19 cellular contexts compared by ENCODE assay signal in genomic region chr6:52116605-52116948, GRCh38. TPM values are rescaled to one million over a fixed set of nuclear protein-coding genes. Genes with fewer than 3 reads are reported as not detected.
DNase-seq lines count a peak whose midpoint lies in the region; ATAC-seq, FAIRE-seq and TF ChIP-seq lines count a peak whose summit lies in the region.
"Had no signal": no experiment of that assay in that cellular context is flagged by ENCODE, and none has a peak within 500 bp of the region (broad histone marks: within the 10 kb centered on the region; RNA-seq: fewer than 3 reads in every experiment).

No MANE protein-coding gene starts in this region.

- no peak for TF ChIP-seq CTCF in DND-41 (IDR thresholded peaks at IDR 0.05; ENCODE audit: borderline replicate concordance, extremely low read depth, low read length, poor library complexity, severe bottlenecking)
- TF ChIP-seq CTCF in VCaP (conservative IDR thresholded peaks at IDR 0.05) = no peak
- no peak for TF ChIP-seq CTCF in nephron (IDR thresholded peaks at IDR 0.05; ENCODE audit: unreplicated experiment in 3 of 3)
- no peak for TF ChIP-seq CTCF in mucosa of descending colon (IDR thresholded peaks at IDR 0.05)

- peak overlapping the region in 2 of 3 experiments; percentile 10 to 13 for H3K27ac Mint-ChIP-seq in nephron
- H3K27ac Mint-ChIP-seq: CD4-positive, CD25-positive, alpha-beta regulatory T cell; IgD-negative memory B cell had no signal

- H3K4me1 Mint-ChIP-seq in nephron = peaks cover 42% of the 10 kb centered on the region
- H3K4me1 Mint-ChIP-seq: CD4-positive, CD25-positive, alpha-beta regulatory T cell had no signal

- H3K36me3 ChIP-seq in DND-41 (ENCODE audit: insufficient read depth, low read length) (no peaks in the 10 kb centered on the region), mucosa of descending colon (ENCODE audit: low read depth) (no peaks in the 10 kb centered on the region)
- H3K36me3 ChIP-seq: BLaER1, HAP-1 had no signal

- no peaks in the 10 kb centered on the region for H3K27me3 ChIP-seq in DND-41 (ENCODE audit: insufficient read depth, low read length, poor library complexity)
- H3K27me3 ChIP-seq: BLaER1 had no signal

- FAIRE-seq in GM19239 (lab: Jason Lieb, UNC) = no peak
- FAIRE-seq: A549, G401.6, GM12891, H1 had no signal

- H3K4me2 ChIP-seq in DND-41 (ENCODE audit: insufficient read depth, low read length) = no peak overlapping the region
- H3K4me2 ChIP-seq: A549, BLaER1 had no signal

- no peaks in the 10 kb centered on the region for H3K36me3 Mint-ChIP-seq in nephron (ENCODE audit: low read depth)
- H3K36me3 Mint-ChIP-seq: CD4-positive, CD25-positive, alpha-beta regulatory T cell; IgD-negative memory B cell had no signal

- H3K9me3 Mint-ChIP-seq in nephron = peaks cover 12% of the 10 kb centered on the region

- ATAC-seq in DND-41 (ENCODE audit: insufficient read depth, low read depth) = peak; percentile 52; the same call in 2 of the 3 replicates
- ATAC-seq in mucosa of descending colon = no peak
- ATAC-seq: A549 had no signal

- DNase-seq in DND-41 (no peak), GM19239 (ENCODE audit: insufficient read length, low spot score) (no peak), mesenteric fat pad (ENCODE audit: low spot score) (no peak), mucosa of descending colon (no peak)
- DNase-seq in stimulated activated CD4-positive, alpha-beta T cell treated with anti-CD3 and anti-CD28 coated beads, Interleukin-15, amount 100 ng/mL, for 24 hours = no peak
- DNase-seq: AML-193; CD4-positive, CD25-positive, alpha-beta regulatory T cell; DMS79; EL had no signal

- H3K4me3 ChIP-seq in DND-41 (ENCODE audit: low read depth in 1 of 2, low read length in 2 of 2) (no peak overlapping the region), mucosa of descending colon (no peak overlapping the region)
- H3K4me3 ChIP-seq: A549, BLaER1, HAP-1 had no signal

- H3K27ac ChIP-seq in DND-41 (ENCODE audit: low read length) (no peak overlapping the region), VCaP (peak overlapping the region; percentile 48)
- H3K27ac ChIP-seq: A549, BLaER1 had no signal

- H3K79me2 ChIP-seq in DND-41 (ENCODE audit: insufficient read depth, low read length) = no peaks in the 10 kb centered on the region

- H2AFZ ChIP-seq in DND-41 (ENCODE audit: low read depth, low read length) = no peak overlapping the region

- intact Hi-C loops in mucosa of descending colon (cut with DNase I, micrococcal nuclease) = no loop called here

- peak overlapping the region in 1 of 3 experiments; percentile 78 for H3K4me3 Mint-ChIP-seq in nephron
- H3K4me3 Mint-ChIP-seq: CD4-positive, CD25-positive, alpha-beta regulatory T cell; IgD-negative memory B cell had no signal

- H3K27me3 Mint-ChIP-seq in nephron (ENCODE audit: low read depth) = no peaks in the 10 kb centered on the region

- peaks cover 2% of the 10 kb centered on the region for H3K9me3 ChIP-seq in DND-41 (ENCODE audit: insufficient read depth, low read length, severe bottlenecking)
- H3K9me3 ChIP-seq in mucosa of descending colon = peaks cover 10% of the 10 kb centered on the region
- H3K9me3 ChIP-seq: A549, HAP-1 had no signal

- H3K9ac ChIP-seq in DND-41 (ENCODE audit: low read depth, low read length) = no peak overlapping the region
- H3K9ac ChIP-seq: BLaER1 had no signal

- no peaks in the 10 kb centered on the region for H3K4me1 ChIP-seq in DND-41 (ENCODE audit: insufficient read depth, low read length)
- H3K4me1 ChIP-seq in mucosa of descending colon (ENCODE audit: low read depth) = no peaks in the 10 kb centered on the region
- H3K4me1 ChIP-seq: A549, BLaER1, HAP-1 had no signal

- H4K20me1 ChIP-seq in DND-41 (ENCODE audit: insufficient read depth, low read length) = no peaks in the 10 kb centered on the region
- H4K20me1 ChIP-seq: BLaER1 had no signal

RNA-seq across cellular contexts. Expression of gene PKHD1, which starts 29.2 kb away (rescaled TPM):
- total RNA-seq in mesenteric fat pad (not detected), mucosa of descending colon (under 1 TPM; 0.12 to 0.22 (median 0.20) TPM)
- total RNA-seq: HT1080 had no signal
